ENCODE assay signal across 23 cellular contexts in the genomic region with DNA sequence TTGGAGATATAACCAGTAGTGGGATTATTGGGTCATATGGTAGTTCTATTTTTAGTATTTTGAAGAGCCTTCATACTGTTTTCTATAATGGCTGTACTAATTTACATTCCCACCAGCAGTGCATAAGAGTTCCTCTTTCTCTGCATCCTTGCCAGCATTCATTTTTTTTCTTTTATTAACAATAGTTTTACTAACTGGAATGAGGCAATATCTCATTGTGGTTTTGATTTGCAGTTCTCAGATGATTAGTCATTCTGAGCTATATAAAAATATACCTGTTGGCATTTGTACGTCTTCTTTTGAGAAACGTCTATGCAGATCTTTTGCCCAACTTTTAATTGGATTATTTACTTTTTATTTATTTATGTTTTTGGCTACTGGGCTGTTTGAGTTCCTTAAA.
DNase-seq lines count a peak whose midpoint lies in the region; ATAC-seq, FAIRE-seq and TF ChIP-seq lines count a peak whose summit lies in the region.
"Had no signal": no experiment of that assay in that cellular context is flagged by ENCODE, and none has a peak within 500 bp of the region (broad histone marks: within the 10 kb centered on the region; RNA-seq: fewer than 3 reads in every experiment).

No MANE protein-coding gene starts in this region.

- no peaks in the 10 kb centered on the region for H3K9me2 ChIP-seq in OCI-LY7 (ENCODE audit: insufficient read depth, low read length)

- intact Hi-C loops in A673 (cut with micrococcal nuclease; ENCODE audit: unreplicated experiment), result no loop called here
- intact Hi-C loops in OCI-LY7 (cut with micrococcal nuclease; ENCODE audit: unreplicated experiment), result no loop called here

- H3K27ac ChIP-seq in A673 (ENCODE audit: low read depth, low read length, poor library complexity, severe bottlenecking) (no peak overlapping the region), RWPE2 (ENCODE audit: poor library complexity, severe bottlenecking) (no peak overlapping the region), OCI-LY7 (ENCODE audit: low read depth, low read length, poor library complexity, severe bottlenecking) (no peak overlapping the region)
- H3K27ac ChIP-seq: BLaER1 treated with 17β-estradiol and CSF1 and Interleukin-3, amounts not matched to agents 10 nM and 100 nM had no signal

- H4K20me1 ChIP-seq in OCI-LY7 (ENCODE audit: insufficient read depth, low read length), result no peaks in the 10 kb centered on the region
- H4K20me1 ChIP-seq: BLaER1 treated with 17β-estradiol and CSF1 and Interleukin-3, amounts not matched to agents 10 nM and 100 nM had no signal

- no peaks in the 10 kb centered on the region for H3K27me3 Mint-ChIP-seq in activated CD8-positive, alpha-beta T cell treated with anti-CD3 and anti-CD28 coated beads, Interleukin-2, amount 10 ng/mL, durations not matched to agents 7 days and 5 days (ENCODE audit: low read depth)
- H3K27me3 Mint-ChIP-seq: CD4-positive, alpha-beta T cell; CD8-positive, alpha-beta memory T cell had no signal

- FAIRE-seq in bronchial epithelial cell (lab: Jason Lieb, UNC), result no peak
- FAIRE-seq: GM12891, GM18507 had no signal

- no peaks in the 10 kb centered on the region for H3K36me3 ChIP-seq in A673 (ENCODE audit: insufficient read depth, low read length, poor library complexity, severe bottlenecking)
- no peaks in the 10 kb centered on the region for H3K36me3 ChIP-seq in RWPE2 (ENCODE audit: low read depth)
- no peaks in the 10 kb centered on the region for H3K36me3 ChIP-seq in bronchial epithelial cell (ENCODE audit: control insufficient read depth, insufficient read depth, low read length)
- no peaks in the 10 kb centered on the region for H3K36me3 ChIP-seq in OCI-LY7 (ENCODE audit: insufficient read depth, low read length)
- H3K36me3 ChIP-seq: BE2C; BLaER1 treated with 17β-estradiol and CSF1 and Interleukin-3, amounts not matched to agents 10 nM and 100 nM had no signal

- H3K4me3 Mint-ChIP-seq in activated CD8-positive, alpha-beta T cell treated with anti-CD3 and anti-CD28 coated beads, Interleukin-2, amount 10 ng/mL, durations not matched to agents 7 days and 5 days, result no peak overlapping the region
- H3K4me3 Mint-ChIP-seq: CD14-positive monocyte; CD4-positive, alpha-beta T cell; CD8-positive, alpha-beta memory T cell had no signal

- DNase-seq in A673 (ENCODE audit: low spot score), result peak; percentile 1
- DNase-seq in NCI-H226, result peak; percentile 17
- no peak for DNase-seq in RWPE2 (ENCODE audit: low spot score)
- DNase-seq in bronchial epithelial cell (ENCODE audit: low read depth), result peak; percentile 1
- DNase-seq in activated CD8-positive, alpha-beta T cell treated with anti-CD3 and anti-CD28 coated beads, Interleukin-2, amount 10 ng/mL, durations not matched to agents 7 days and 5 days, result no peak
- DNase-seq in OCI-LY7 (ENCODE audit: low spot score), result no peak
- DNase-seq in SKM-1 (lab: John Stamatoyannopoulos, UW; ENCODE audit: unreplicated experiment), result no peak
- DNase-seq: ACHN; AML-193; BE2C; CD4-positive, alpha-beta T cell; CD8-positive, alpha-beta memory T cell; DMS 273 treated with DMSO at 0.1 percent for 48 hours; DMS79; EL; GDM1; H7; HCEC 1CT had no signal

- no peaks in the 10 kb centered on the region for H3K4me1 ChIP-seq in A673 (ENCODE audit: insufficient read depth, low read length, poor library complexity, severe bottlenecking)
- no peaks in the 10 kb centered on the region for H3K4me1 ChIP-seq in RWPE2 (ENCODE audit: insufficient read depth, poor library complexity, severe bottlenecking)
- no peaks in the 10 kb centered on the region for H3K4me1 ChIP-seq in OCI-LY7 (ENCODE audit: insufficient read depth, low read length, poor library complexity, severe bottlenecking)
- H3K4me1 ChIP-seq: BE2C; BLaER1 treated with 17β-estradiol and CSF1 and Interleukin-3, amounts not matched to agents 10 nM and 100 nM had no signal

- H3K4me3 ChIP-seq in A673 (ENCODE audit: low read depth, low read length, poor library complexity, severe bottlenecking) (no peak overlapping the region), RWPE2 (ENCODE audit: severe bottlenecking) (no peak overlapping the region), bronchial epithelial cell (ENCODE audit: low read depth, low read length) (no peak overlapping the region), OCI-LY7 (ENCODE audit: low read depth, low read length, poor library complexity, severe bottlenecking) (no peak overlapping the region)
- H3K4me3 ChIP-seq: BLaER1 treated with 17β-estradiol and CSF1 and Interleukin-3, amounts not matched to agents 10 nM and 100 nM had no signal

- H3K79me2 ChIP-seq in OCI-LY7 (ENCODE audit: insufficient read depth, low read depth, low read length), result no peaks in the 10 kb centered on the region

- BruUV-seq in A673 (replicated peaks; lab: Mats Ljungman, UMichigan) (no TSS peak), OCI-LY7 (replicated peaks; lab: Mats Ljungman, UMichigan) (no TSS peak)

- CTCF ChIA-PET in A673 (lab: Charles Lee) (no interaction called here), OCI-LY7 (lab: Charles Lee; ENCODE audit: unreplicated experiment) (no interaction called here)
- CTCF ChIA-PET in activated CD8-positive, alpha-beta T cell treated with anti-CD3 and anti-CD28 coated beads, Interleukin-2, amount 10 ng/mL, durations not matched to agents 7 days and 5 days (lab: Charles Lee), result no interaction called here

- no peak overlapping the region for H3K27ac Mint-ChIP-seq in activated CD8-positive, alpha-beta T cell treated with anti-CD3 and anti-CD28 coated beads, Interleukin-2, amount 10 ng/mL, durations not matched to agents 7 days and 5 days
- H3K27ac Mint-ChIP-seq: CD14-positive monocyte; CD4-positive, alpha-beta T cell; CD8-positive, alpha-beta memory T cell had no signal

- H3K4me1 Mint-ChIP-seq in activated CD8-positive, alpha-beta T cell treated with anti-CD3 and anti-CD28 coated beads, Interleukin-2, amount 10 ng/mL, durations not matched to agents 7 days and 5 days (ENCODE audit: low read depth), result no peaks in the 10 kb centered on the region
- H3K4me1 Mint-ChIP-seq: CD14-positive monocyte; CD8-positive, alpha-beta memory T cell had no signal

- no peaks in the 10 kb centered on the region for H3K9me3 ChIP-seq in A673 (ENCODE audit: low read depth, low read length, poor library complexity, severe bottlenecking)
- H3K9me3 ChIP-seq in RWPE2 (ENCODE audit: severe bottlenecking), result no peaks in the 10 kb centered on the region
- no peaks in the 10 kb centered on the region for H3K9me3 ChIP-seq in OCI-LY7 (ENCODE audit: low read length)
- H3K9me3 ChIP-seq: BE2C; BLaER1 treated with 17β-estradiol and CSF1 and Interleukin-3, amounts not matched to agents 10 nM and 100 nM had no signal

- peaks cover 19% of the 10 kb centered on the region for H3K9me3 Mint-ChIP-seq in activated CD8-positive, alpha-beta T cell treated with anti-CD3 and anti-CD28 coated beads, Interleukin-2, amount 10 ng/mL, durations not matched to agents 7 days and 5 days (ENCODE audit: insufficient read depth)

- ATAC-seq in RWPE2 (ENCODE audit: low read depth), result peak; percentile 61; the same call in 2 of the 3 replicates
- ATAC-seq in HG03457 (IDR thresholded peaks at IDR 0.05; ENCODE audit: unreplicated experiment), result no peak
- ATAC-seq in activated CD8-positive, alpha-beta T cell treated with anti-CD3 and anti-CD28 coated beads, Interleukin-2, amount 10 ng/mL, durations not matched to agents 7 days and 5 days, result no peak

- H3K27me3 ChIP-seq in A673 (replicated peaks; ENCODE audit: insufficient read depth, low read depth, low read length, poor library complexity) (no peaks in the 10 kb centered on the region), RWPE2 (ENCODE audit: insufficient read depth, poor library complexity, severe bottlenecking) (no peaks in the 10 kb centered on the region), bronchial epithelial cell (ENCODE audit: control insufficient read depth, insufficient read depth, low read length) (no peaks in the 10 kb centered on the region)
- H3K27me3 ChIP-seq: BE2C; BLaER1 treated with 17β-estradiol and CSF1 and Interleukin-3, amounts not matched to agents 10 nM and 100 nM had no signal

- H3K36me3 Mint-ChIP-seq in activated CD8-positive, alpha-beta T cell treated with anti-CD3 and anti-CD28 coated beads, Interleukin-2, amount 10 ng/mL, durations not matched to agents 7 days and 5 days (ENCODE audit: low read depth), result no peaks in the 10 kb centered on the region
- H3K36me3 Mint-ChIP-seq: CD14-positive monocyte; CD8-positive, alpha-beta memory T cell had no signal

- POLR2A ChIA-PET in A673 (lab: Charles Lee; ENCODE audit: low non-redundant PET) (no interaction called here), OCI-LY7 (lab: Charles Lee) (no interaction called here)
- POLR2A ChIA-PET in activated CD8-positive, alpha-beta T cell treated with anti-CD3 and anti-CD28 coated beads, Interleukin-2, amount 10 ng/mL, durations not matched to agents 7 days and 5 days (lab: Charles Lee), result no interaction called here

- H3K4me2 ChIP-seq in OCI-LY7 (ENCODE audit: low read length), result no peak overlapping the region
- H3K4me2 ChIP-seq: BLaER1 treated with 17β-estradiol and CSF1 and Interleukin-3, amounts not matched to agents 10 nM and 100 nM had no signal

- TF ChIP-seq CTCF in A673 (conservative IDR thresholded peaks at IDR 0.05; ENCODE audit: low read depth, low read length), result no peak
- TF ChIP-seq CTCF in RWPE2 (IDR thresholded peaks at IDR 0.05; ENCODE audit: poor library complexity, severe bottlenecking), result no peak
- TF ChIP-seq CTCF in bronchial epithelial cell (IDR thresholded peaks at IDR 0.05; ENCODE audit: insufficient read depth, low read length, severe bottlenecking), result no peak
- no peak for TF ChIP-seq CTCF in OCI-LY7 (conservative IDR thresholded peaks at IDR 0.05; ENCODE audit: low read length)

- no peak overlapping the region for H2AFZ ChIP-seq in OCI-LY7 (ENCODE audit: low read length)

Comparison
In these comparisons a context has a peak if more than half of its experiments do, and no peak if none do; other contexts are left out.
1. DNase-seq: peak in A673 (single experiment), NCI-H226 (single experiment) and bronchial epithelial cell (single experiment); none in RWPE2 (single experiment), activated CD8-positive, alpha-beta T cell treated with anti-CD3 and anti-CD28 coated beads, Interleukin-2, amount 10 ng/mL, durations not matched to agents 7 days and 5 days (single experiment), OCI-LY7 (single experiment) and SKM-1 (single experiment).